Comparison of ENCODE assay signal across 30 cellular contexts in genomic region chr2:178683877-178684276, GRCh38.
"Had no signal": no experiment of that assay in that cellular context is flagged by ENCODE, and none has a peak within 500 bp of the region (broad histone marks: within the 10 kb centered on the region; RNA-seq: fewer than 3 reads in every experiment).

No MANE protein-coding gene starts in this region.

- H3K9ac ChIP-seq: SK-N-SH had no signal

- H3K4me3 ChIP-seq: MG63, PC-9, SJSA1 had no signal

- DNase-seq: Kasumi-1, MG63, NCI-H1048, NCI-H1092 treated with DMSO at 0.1 percent for 48 hours, NCI-H1105 treated with DMSO at 0.1 percent for 48 hours, NCI-H1417, NCI-H1436, NCI-H146, NCI-H1694, NCI-H187, NCI-H1930, NCI-H2029 treated with DMSO at 0.1 percent for 48 hours, NCI-H2081 treated with DMSO at 0.1 percent for 48 hours, NCI-H2107, NCI-H2171, NCI-H226, NCI-H446 treated with DMSO at 0.1 percent for 48 hours, NCI-H510A, NCI-H524, NCI-H69, NCI-H748 treated with DMSO at 0.1 percent for 48 hours, NCI-H82, PC-9, Right ventricle myocardium superior, SHP77 treated with DMSO at 0.1 percent for 48 hours, SK-N-SH, SW 1271 had no signal

- H3K27ac ChIP-seq: PC-9, SJSA1 had no signal

- H3K9me3 ChIP-seq: MG63, SJSA1, SK-N-SH had no signal

- ATAC-seq: Panc1 had no signal

- H3K36me3 ChIP-seq: MG63, SJSA1 had no signal

- H3K4me2 ChIP-seq: PC-9, SK-N-SH had no signal

- FAIRE-seq: RCC 7860 had no signal

- H2AFZ ChIP-seq: PC-9 had no signal

- H3K4me1 ChIP-seq: SJSA1 had no signal
